ENCODE assay signal across 11 cellular contexts in the genomic region with DNA sequence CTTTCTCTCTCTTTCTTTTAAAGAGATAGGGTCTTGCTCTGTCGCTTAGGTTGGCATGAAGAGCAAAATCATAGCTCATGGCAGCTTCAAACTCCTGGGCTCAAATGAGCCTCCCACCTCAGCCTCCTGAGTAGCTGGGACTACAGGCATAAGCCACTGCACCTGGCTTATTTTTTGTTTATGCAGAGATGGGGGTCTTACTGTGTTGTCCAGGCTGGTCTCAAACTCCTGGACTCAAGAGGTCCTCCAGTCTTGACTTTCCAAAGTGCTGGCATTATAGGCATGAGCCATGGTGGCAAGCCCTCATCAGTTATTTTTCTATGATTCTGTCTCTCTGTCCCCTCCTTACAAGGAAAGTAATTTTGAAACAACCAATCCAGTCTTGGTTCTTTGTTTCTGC. TPM values are rescaled to one million over a fixed set of nuclear protein-coding genes. Genes with fewer than 3 reads are reported as not detected.
A peak's percentile ranks its signal among the peaks of the same experiment; 100 is the strongest.
DNase-seq lines count a peak whose midpoint lies in the region; FAIRE-seq and TF ChIP-seq lines count a peak whose summit lies in the region.
"Had no signal": no experiment of that assay in that cellular context is flagged by ENCODE, and none has a peak within 500 bp of the region (broad histone marks: within the 10 kb centered on the region; RNA-seq: fewer than 3 reads in every experiment).

No MANE protein-coding gene starts in this region.

- 0 out of 2 replicates have a peak, but pooled peaks cover 5% of the 10 kb centered on the region for H3F3A ChIP-seq in Loucy (ENCODE audit: low read depth)

- TF ChIP-seq CTCF in Loucy (conservative IDR thresholded peaks at IDR 0.05; ENCODE audit: low read length) (no peak), brain (conservative IDR thresholded peaks at IDR 0.05) (no peak), progenitor cell of endocrine pancreas (IDR thresholded peaks at IDR 0.05; ENCODE audit: unreplicated experiment) (no peak), kidney (IDR thresholded peaks at IDR 0.05; ENCODE audit: borderline replicate concordance, extremely low read depth, insufficient read depth) (no peak)

- intact Hi-C loops in kidney (cut with DNase I), result no loop called here

- H3K79me2 ChIP-seq in Loucy (ENCODE audit: insufficient read depth, low read length), result peaks cover 38% of the 10 kb centered on the region

- H3K36me3 ChIP-seq in Loucy (ENCODE audit: insufficient read depth, low read length), result no peaks in the 10 kb centered on the region
- no peaks in the 10 kb centered on the region for H3K36me3 ChIP-seq in kidney (ENCODE audit: control insufficient read depth in 1 of 2, insufficient read depth in 2 of 2, low read length in 2 of 2)
- H3K36me3 ChIP-seq: esophagus muscularis mucosa had no signal

- no peaks in the 10 kb centered on the region for H3K9me2 ChIP-seq in Loucy (replicated peaks; ENCODE audit: low read depth, low read length)

- H4K20me1 ChIP-seq in Loucy (ENCODE audit: insufficient read depth, low read length, poor library complexity, severe bottlenecking), result peaks cover 6% of the 10 kb centered on the region

- H3K27ac Mint-ChIP-seq in T-helper 1 cell treated with Interleukin-12 subunit alpha and Interleukin-12 subunit beta and Interleukin-4 antibody, amounts not matched to agents 30 μg/mL and 1 μg/mL, for 36 hours, result peak overlapping the region; percentile 98
- H3K27ac Mint-ChIP-seq in brain (peak overlapping the region in 1 of 5 experiments; percentile 88), progenitor cell of endocrine pancreas (peak overlapping the region; percentile 99)

- DNase-seq in T-helper 1 cell (no peak), progenitor cell of endocrine pancreas (ENCODE audit: low spot score, unreplicated experiment) (no peak), kidney (no peak), NCI-H510A (lab: John Stamatoyannopoulos, UW) (no peak), NCI-H2171 (lab: John Stamatoyannopoulos, UW) (no peak)
- DNase-seq: 8988T; activated CD8-positive, alpha-beta memory T cell treated with anti-CD3 and anti-CD28 coated beads, Interleukin-2, amount 50 U/mL, for 48 hours had no signal

- H3K36me3 Mint-ChIP-seq in T-helper 1 cell treated with Interleukin-12 subunit alpha and Interleukin-12 subunit beta and Interleukin-4 antibody, amounts not matched to agents 30 μg/mL and 1 μg/mL, for 36 hours (ENCODE audit: low read depth), result peaks cover 5% of the 10 kb centered on the region
- H3K36me3 Mint-ChIP-seq in brain (peaks cover 9% of the 10 kb centered on the region), progenitor cell of endocrine pancreas (ENCODE audit: insufficient read depth) (peaks cover 3% of the 10 kb centered on the region)

- H3K9ac ChIP-seq in Loucy (ENCODE audit: low read depth, low read length, poor library complexity, severe bottlenecking), result peak overlapping the region; percentile 69
- H3K9ac ChIP-seq in kidney (ENCODE audit: low read length in 2 of 2), result no peak overlapping the region

- no peak overlapping the region for H3K27ac ChIP-seq in kidney (ENCODE audit: low read depth in 2 of 2, low read length in 2 of 2)

- peaks cover 34% of the 10 kb centered on the region for H3K4me1 ChIP-seq in Loucy (ENCODE audit: insufficient read depth, low read length, poor library complexity, severe bottlenecking)
- peaks cover 10 to 12% of the 10 kb centered on the region in 2 donors for H3K4me1 ChIP-seq in kidney (ENCODE audit: control insufficient read depth in 1 of 2, insufficient read depth in 1 of 2, low read depth in 1 of 2, low read length in 2 of 2)

- no peaks in the 10 kb centered on the region for H3K9me3 Mint-ChIP-seq in T-helper 1 cell treated with Interleukin-12 subunit alpha and Interleukin-12 subunit beta and Interleukin-4 antibody, amounts not matched to agents 30 μg/mL and 1 μg/mL, for 36 hours
- peaks cover 0 to 3% (median 0%) of the 10 kb centered on the region in 5 experiments for H3K9me3 Mint-ChIP-seq in brain
- no peaks in the 10 kb centered on the region for H3K9me3 Mint-ChIP-seq in progenitor cell of endocrine pancreas (ENCODE audit: low read depth)

- peaks cover 2% of the 10 kb centered on the region for H3K27me3 Mint-ChIP-seq in T-helper 1 cell treated with Interleukin-12 subunit alpha and Interleukin-12 subunit beta and Interleukin-4 antibody, amounts not matched to agents 30 μg/mL and 1 μg/mL, for 36 hours (ENCODE audit: low read depth)
- H3K27me3 Mint-ChIP-seq in brain, result peaks cover 3% of the 10 kb centered on the region
- H3K27me3 Mint-ChIP-seq in progenitor cell of endocrine pancreas, result no peaks in the 10 kb centered on the region

- H2AFZ ChIP-seq in Loucy (ENCODE audit: low read length), result no peak overlapping the region

- peaks cover 35% of the 10 kb centered on the region for H3K4me1 Mint-ChIP-seq in T-helper 1 cell treated with Interleukin-12 subunit alpha and Interleukin-12 subunit beta and Interleukin-4 antibody, amounts not matched to agents 30 μg/mL and 1 μg/mL, for 36 hours (ENCODE audit: low read depth)
- peaks cover 36% of the 10 kb centered on the region for H3K4me1 Mint-ChIP-seq in brain
- peaks cover 23% of the 10 kb centered on the region for H3K4me1 Mint-ChIP-seq in progenitor cell of endocrine pancreas (ENCODE audit: low read depth)

- FAIRE-seq in kidney (lab: Jason Lieb, UNC), result no peak

- peak overlapping the region; percentile 70 for H3K4me2 ChIP-seq in Loucy (ENCODE audit: low read depth, low read length, poor library complexity, severe bottlenecking)

- H3K9me3 ChIP-seq in Loucy (ENCODE audit: insufficient read depth, low read depth, low read length), result no peaks in the 10 kb centered on the region
- H3K9me3 ChIP-seq in kidney (ENCODE audit: control insufficient read depth in 1 of 2, low read length in 2 of 2), result no peaks in the 10 kb centered on the region

- H3K4me3 ChIP-seq in Loucy (ENCODE audit: low read length, poor library complexity, severe bottlenecking), result peak overlapping the region; percentile 87
- no peak overlapping the region for H3K4me3 ChIP-seq in kidney (ENCODE audit: low read length in 2 of 2)

- peak overlapping the region; percentile 98 for H3K4me3 Mint-ChIP-seq in T-helper 1 cell treated with Interleukin-12 subunit alpha and Interleukin-12 subunit beta and Interleukin-4 antibody, amounts not matched to agents 30 μg/mL and 1 μg/mL, for 36 hours
- peak overlapping the region; percentile 93 to 96 (median 94) for H3K4me3 Mint-ChIP-seq in brain
- peak overlapping the region; percentile 95 for H3K4me3 Mint-ChIP-seq in progenitor cell of endocrine pancreas (ENCODE audit: low read depth)

- no peaks in the 10 kb centered on the region for H3K27me3 ChIP-seq in Loucy (ENCODE audit: insufficient read depth, low read length, poor library complexity, severe bottlenecking)
- H3K27me3 ChIP-seq: esophagus muscularis mucosa had no signal

RNA-seq across cellular contexts. Expression of a gene that starts 1.1 kb away (rescaled TPM):
- polyA plus RNA-seq in brain (ENCODE audit: insufficient read depth, low read depth, low replicate concordance) (20.6 TPM), kidney (ENCODE audit: insufficient read depth, low read depth, low replicate concordance) (54.9 TPM)
- total RNA-seq in progenitor cell of endocrine pancreas (18.0 and 19.2 TPM in 2 replicates), kidney (42.0 TPM)

RNA-seq across cellular contexts. Expression of a gene that starts 53.3 kb away (rescaled TPM):
- 47.2 TPM for polyA plus RNA-seq in brain (ENCODE audit: insufficient read depth, low read depth, low replicate concordance)
- total RNA-seq in progenitor cell of endocrine pancreas, result 177 and 189 TPM in 2 replicates
- 88.8 TPM for total RNA-seq in kidney
- 46.7 TPM for polyA plus RNA-seq in kidney (ENCODE audit: insufficient read depth, low read depth, low replicate concordance)
